ENCODE assay signal across 9 cellular contexts in genomic region chr1:1920057-1920607, GRCh38. TPM values are rescaled to one million over a fixed set of nuclear protein-coding genes. Genes with fewer than 3 reads are reported as not detected.
DNase-seq lines count a peak whose midpoint lies in the region; ATAC-seq, FAIRE-seq and TF ChIP-seq lines count a peak whose summit lies in the region.
"Had no signal": no experiment of that assay in that cellular context is flagged by ENCODE, and none has a peak within 500 bp of the region (broad histone marks: within the 10 kb centered on the region; RNA-seq: fewer than 3 reads in every experiment).

No MANE protein-coding gene starts in this region.

- no peak for TF ChIP-seq CTCF in bronchial epithelial cell (IDR thresholded peaks at IDR 0.05; ENCODE audit: insufficient read depth, low read length, severe bottlenecking)

- H3K36me3 Mint-ChIP-seq in naive B cell, result no peaks in the 10 kb centered on the region

- peak overlapping the region in 5 of 8 donors; percentile 9 to 74 (median 10) for H3K4me3 Mint-ChIP-seq in naive B cell

- peaks cover 0 to 20% (median 0%) of the 10 kb centered on the region in 3 donors for H3K27me3 Mint-ChIP-seq in naive B cell

- peak overlapping the region; percentile 54 for H3K4me3 ChIP-seq in bronchial epithelial cell (ENCODE audit: low read depth, low read length)

- H3K36me3 ChIP-seq in bronchial epithelial cell (ENCODE audit: control insufficient read depth, insufficient read depth, low read length), result no peaks in the 10 kb centered on the region

- DNase-seq in left ventricle myocardium superior (peak; percentile 39), Right ventricle myocardium inferior (ENCODE audit: missing footprints) (no peak), bronchial epithelial cell (ENCODE audit: low read depth) (no peak), naive B cell (no peak), AG08396 (ENCODE audit: low spot score) (no peak), SKM-1 treated with dmso at 0.1 percent for 144 hours (lab: John Stamatoyannopoulos, UW; ENCODE audit: unreplicated experiment) (no peak)

- H3K27ac Mint-ChIP-seq in naive B cell, result peak overlapping the region in 2 of 6 donors; percentile 76 to 92

- peaks cover 0 to 5% (median 2%) of the 10 kb centered on the region in 3 donors for H3K4me1 Mint-ChIP-seq in naive B cell

- H3K27me3 ChIP-seq in bronchial epithelial cell (ENCODE audit: control insufficient read depth, insufficient read depth, low read length), result no peaks in the 10 kb centered on the region

- ATAC-seq in left ventricle myocardium superior, result no peak
- ATAC-seq in Right ventricle myocardium inferior, result no peak
- no peak for ATAC-seq in naive B cell (ENCODE audit: low read depth in 2 of 2)
- ATAC-seq in HG03196 (IDR thresholded peaks at IDR 0.05; ENCODE audit: unreplicated experiment), result no peak
- no peak for ATAC-seq in GM18868 (IDR thresholded peaks at IDR 0.05; ENCODE audit: unreplicated experiment)

- H3K9me3 Mint-ChIP-seq in naive B cell, result peaks cover 0 to 2% (median 0%) of the 10 kb centered on the region in 7 donors

- intact Hi-C loops in left ventricle myocardium superior (cut with micrococcal nuclease), result no loop called here
- intact Hi-C loops in Right ventricle myocardium inferior (cut with DNase I), result no loop called here

- FAIRE-seq in bronchial epithelial cell (lab: Jason Lieb, UNC), result no peak
- FAIRE-seq: RCC 7860 had no signal

RNA-seq across cellular contexts. Expression of gene TMEM52, which starts 1.1 kb away (rescaled TPM):
- total RNA-seq in left ventricle myocardium superior (1.7 TPM), Right ventricle myocardium inferior (1.2 TPM), bronchial epithelial cell (1.4 and 1.6 TPM in 2 replicates)
- under 1 TPM in 2 of 6 donors, not detected in 4; 0.28 to 0.31 TPM for polyA plus RNA-seq in naive B cell (ENCODE audit: low read depth in 6 of 6)

RNA-seq across cellular contexts. Expression of gene CALML6, which starts 5.1 kb away (rescaled TPM):
- total RNA-seq in left ventricle myocardium superior, result not detected
- not detected for total RNA-seq in Right ventricle myocardium inferior
- total RNA-seq in bronchial epithelial cell, result under 0.01 and 0.77 TPM in 2 replicates
- not detected for polyA plus RNA-seq in naive B cell (ENCODE audit: low read depth in 6 of 6)

RNA-seq across cellular contexts. Expression of gene GNB1, which starts 29.2 kb away (rescaled TPM):
- total RNA-seq in left ventricle myocardium superior (172 TPM), Right ventricle myocardium inferior (182 TPM), bronchial epithelial cell (116 and 126 TPM in 2 replicates)
- polyA plus RNA-seq in naive B cell (ENCODE audit: low read depth in 6 of 6), result 100 to 1,000 TPM in 3 of 6 donors, 10 to 100 TPM in 3; 57.9 to 131 (median 92.3) TPM
